Comparison of ENCODE assay signal across 27 cellular contexts in genomic region chr10:57806675-57807074, GRCh38.
"Had no signal": no experiment of that assay in that cellular context is flagged by ENCODE, and none has a peak within 500 bp of the region (broad histone marks: within the 10 kb centered on the region; RNA-seq: fewer than 3 reads in every experiment).

No MANE protein-coding gene starts in this region.

- H3K4me1 ChIP-seq: stomach, suprapubic skin, testis, tibial artery, tibial nerve, transverse colon, upper lobe of left lung, upper lobe of right lung, uterus, vagina had no signal

- H3K36me3 ChIP-seq: stomach, suprapubic skin, thoracic aorta, thyroid gland, tibial artery, tibial nerve, transverse colon, upper lobe of left lung, upper lobe of right lung, uterus, vagina had no signal

- FAIRE-seq: urothelium cell line had no signal

- H3K27ac ChIP-seq: stomach, suprapubic skin, testis, thoracic aorta, thyroid gland, tibial artery, tibial nerve, transverse colon, upper lobe of left lung, upper lobe of right lung, uterus, vagina had no signal

- DNase-seq: stimulated activated CD4-positive, alpha-beta T cell treated with anti-CD3 and anti-CD28 coated beads, Interleukin-2, amount 100 ng/mL, for 48 hours; stimulated activated CD4-positive, alpha-beta T cell treated with anti-CD3 and anti-CD28 coated beads, Interleukin-4, amount 100 ng/mL, for 1 hour; stimulated activated CD4-positive, alpha-beta T cell treated with anti-CD3 and anti-CD28 coated beads, Interleukin-4, amount 100 ng/mL, for 24 hours; stimulated activated CD4-positive, alpha-beta T cell treated with anti-CD3 and anti-CD28 coated beads, Interleukin-4, amount 100 ng/mL, for 4 hours; stimulated activated CD8-positive, alpha-beta memory T cell treated with anti-CD3 and anti-CD28 coated beads, Interleukin-4, amount 100 ng/mL, for 48 hours; stimulated activated naive B cell treated with anti-CD40 and anti-IgM and Interleukin-4, amounts not matched to agents 10 μg/mL and 1 μg/mL and 100 μg/mL, for 72 hours; stimulated activated naive CD4-positive, alpha-beta T cell; stimulated activated naive CD4-positive, alpha-beta T cell treated with Interleukin-2 at 50 U/mL for 16 hours; stimulated activated naive CD8-positive, alpha-beta T cell treated with anti-CD3 and anti-CD28 coated beads, Interleukin-15, amount 100 ng/mL, for 72 hours; stimulated activated naive CD8-positive, alpha-beta T cell treated with anti-CD3 and anti-CD28 coated beads, Interleukin-15, Interleukin-2, amounts not matched to agents 100 U/mL and 50 U/mL, for 24 hours; stomach; substantia nigra; testis; thyroid gland; tibial artery; transverse colon; trophoblast cell; upper lobe of left lung; upper lobe of right lung; uterus had no signal

- H3K27me3 ChIP-seq: stomach, suprapubic skin, testis, thyroid gland, tibial artery, tibial nerve, transverse colon, upper lobe of left lung, upper lobe of right lung, uterus, vagina had no signal

- H3K9me3 ChIP-seq: suprapubic skin, testis, thoracic aorta, thyroid gland, tibial artery, transverse colon, upper lobe of right lung, uterus, vagina had no signal

- ATAC-seq: stimulated activated effector memory CD8-positive, alpha-beta T cell treated with anti-CD3 and anti-CD28 coated beads, Interleukin-12 subunit alpha, Interleukin-12 subunit beta, amount 100 ng/mL, for 72 hours; stimulated activated memory B cell treated with anti-CD40 and anti-IgM and Interleukin-4, amounts not matched to agents 10 μg/mL and 1 μg/mL and 100 μg/mL, for 72 hours; stimulated activated naive B cell treated with anti-CD40 and anti-IgM and Interleukin-4, amounts not matched to agents 10 μg/mL and 1 μg/mL and 100 μg/mL, for 72 hours; stimulated activated naive CD8-positive, alpha-beta T cell treated with anti-CD3 and anti-CD28 coated beads, Interleukin-15, amount 100 ng/mL, for 72 hours; stimulated activated naive CD8-positive, alpha-beta T cell treated with anti-CD3 and anti-CD28 coated beads, Interleukin-15, Interleukin-2, amounts not matched to agents 100 U/mL and 50 U/mL, for 24 hours; upper lobe of right lung had no signal

- H3K4me3 ChIP-seq: stomach, suprapubic skin, testis, thoracic aorta, thyroid gland, tibial artery, tibial nerve, transverse colon, upper lobe of left lung, upper lobe of right lung, uterus, vagina had no signal
